Comparison of ENCODE assay signal across 1 cellular context in the genomic region with DNA sequence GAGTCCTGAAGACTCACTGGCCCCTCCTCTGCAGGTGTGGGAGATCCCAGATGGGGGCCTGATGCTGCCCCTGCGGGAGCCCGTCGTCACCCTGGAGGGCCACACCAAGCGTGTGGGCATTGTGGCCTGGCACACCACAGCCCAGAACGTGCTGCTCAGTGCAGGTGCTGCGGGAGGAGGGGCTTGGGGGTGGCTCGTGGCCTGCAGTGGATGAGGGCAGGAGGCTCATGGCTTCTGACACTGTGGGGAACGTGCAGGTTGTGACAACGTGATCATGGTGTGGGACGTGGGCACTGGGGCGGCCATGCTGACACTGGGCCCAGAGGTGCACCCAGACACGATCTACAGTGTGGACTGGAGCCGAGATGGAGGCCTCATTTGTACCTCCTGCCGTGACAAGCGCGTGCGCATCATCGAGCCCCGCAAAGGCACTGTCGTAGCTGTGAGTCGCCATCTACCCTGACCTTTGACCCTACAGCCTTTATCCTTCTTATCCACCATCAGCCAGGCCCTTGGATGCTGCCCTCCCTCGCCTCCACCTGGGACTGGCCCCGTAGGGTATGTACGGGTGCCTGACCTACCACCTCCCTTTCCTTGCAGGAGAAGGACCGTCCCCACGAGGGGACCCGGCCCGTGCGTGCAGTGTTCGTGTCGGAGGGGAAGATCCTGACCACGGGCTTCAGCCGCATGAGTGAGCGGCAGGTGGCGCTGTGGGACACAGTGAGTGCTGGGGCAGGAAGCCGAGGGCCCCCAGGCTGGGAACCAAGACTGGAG.
TF ChIP-seq lines count a peak whose summit lies in the region.

No MANE protein-coding gene starts in this region.

TF ChIP-seq in HepG2, 621 proteins besides CTCF, POLR2A, EP300 and RAD21 (continued from another document and continues in another):
- TF ChIP-seq, protein P1, sequence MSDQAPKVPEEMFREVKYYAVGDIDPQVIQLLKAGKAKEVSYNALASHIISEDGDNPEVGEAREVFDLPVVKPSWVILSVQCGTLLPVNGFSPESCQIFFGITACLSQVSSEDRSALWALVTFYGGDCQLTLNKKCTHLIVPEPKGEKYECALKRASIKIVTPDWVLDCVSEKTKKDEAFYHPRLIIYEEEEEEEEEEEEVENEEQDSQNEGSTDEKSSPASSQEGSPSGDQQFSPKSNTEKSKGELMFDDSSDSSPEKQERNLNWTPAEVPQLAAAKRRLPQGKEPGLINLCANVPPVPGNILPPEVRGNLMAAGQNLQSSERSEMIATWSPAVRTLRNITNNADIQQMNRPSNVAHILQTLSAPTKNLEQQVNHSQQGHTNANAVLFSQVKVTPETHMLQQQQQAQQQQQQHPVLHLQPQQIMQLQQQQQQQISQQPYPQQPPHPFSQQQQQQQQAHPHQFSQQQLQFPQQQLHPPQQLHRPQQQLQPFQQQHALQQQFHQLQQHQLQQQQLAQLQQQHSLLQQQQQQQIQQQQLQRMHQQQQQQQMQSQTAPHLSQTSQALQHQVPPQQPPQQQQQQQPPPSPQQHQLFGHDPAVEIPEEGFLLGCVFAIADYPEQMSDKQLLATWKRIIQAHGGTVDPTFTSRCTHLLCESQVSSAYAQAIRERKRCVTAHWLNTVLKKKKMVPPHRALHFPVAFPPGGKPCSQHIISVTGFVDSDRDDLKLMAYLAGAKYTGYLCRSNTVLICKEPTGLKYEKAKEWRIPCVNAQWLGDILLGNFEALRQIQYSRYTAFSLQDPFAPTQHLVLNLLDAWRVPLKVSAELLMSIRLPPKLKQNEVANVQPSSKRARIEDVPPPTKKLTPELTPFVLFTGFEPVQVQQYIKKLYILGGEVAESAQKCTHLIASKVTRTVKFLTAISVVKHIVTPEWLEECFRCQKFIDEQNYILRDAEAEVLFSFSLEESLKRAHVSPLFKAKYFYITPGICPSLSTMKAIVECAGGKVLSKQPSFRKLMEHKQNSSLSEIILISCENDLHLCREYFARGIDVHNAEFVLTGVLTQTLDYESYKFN (CRISPR knock-in tag; conservative IDR thresholded peaks at IDR 0.05) = no peak
- no peak for TF ChIP-seq TOPORS (CRISPR knock-in tag; IDR thresholded peaks at IDR 0.05)
- TF ChIP-seq ZNF556 (CRISPR knock-in tag; IDR thresholded peaks at IDR 0.05; ENCODE audit: borderline replicate concordance) = 0 out of 2 replicates have a peak, but pooled peaks have one; percentile 61
- TF ChIP-seq JUND (CRISPR knock-in tag; IDR thresholded peaks at IDR 0.05) = peak; percentile 38; the same call in 1 of the 2 replicates
- TF ChIP-seq THAP11 (CRISPR knock-in tag; IDR thresholded peaks at IDR 0.05) = no peak
- TF ChIP-seq, protein P2, sequence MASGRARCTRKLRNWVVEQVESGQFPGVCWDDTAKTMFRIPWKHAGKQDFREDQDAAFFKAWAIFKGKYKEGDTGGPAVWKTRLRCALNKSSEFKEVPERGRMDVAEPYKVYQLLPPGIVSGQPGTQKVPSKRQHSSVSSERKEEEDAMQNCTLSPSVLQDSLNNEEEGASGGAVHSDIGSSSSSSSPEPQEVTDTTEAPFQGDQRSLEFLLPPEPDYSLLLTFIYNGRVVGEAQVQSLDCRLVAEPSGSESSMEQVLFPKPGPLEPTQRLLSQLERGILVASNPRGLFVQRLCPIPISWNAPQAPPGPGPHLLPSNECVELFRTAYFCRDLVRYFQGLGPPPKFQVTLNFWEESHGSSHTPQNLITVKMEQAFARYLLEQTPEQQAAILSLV (CRISPR knock-in tag; IDR thresholded peaks at IDR 0.05; ENCODE audit: borderline replicate concordance) = peak; percentile 40; the same call in 1 of the 2 replicates
- peak; percentile 89 for TF ChIP-seq NR2F6 (IDR thresholded peaks at IDR 0.05)
- peak; percentile 91; the same call in 1 of the 2 replicates for TF ChIP-seq NR2F6 (CRISPR knock-in tag; IDR thresholded peaks at IDR 0.05)
- 0 out of 2 replicates have a peak, but pooled peaks have one; percentile 61 for TF ChIP-seq ZC3H13 (CRISPR knock-in tag; IDR thresholded peaks at IDR 0.05)
- TF ChIP-seq, protein P3, sequence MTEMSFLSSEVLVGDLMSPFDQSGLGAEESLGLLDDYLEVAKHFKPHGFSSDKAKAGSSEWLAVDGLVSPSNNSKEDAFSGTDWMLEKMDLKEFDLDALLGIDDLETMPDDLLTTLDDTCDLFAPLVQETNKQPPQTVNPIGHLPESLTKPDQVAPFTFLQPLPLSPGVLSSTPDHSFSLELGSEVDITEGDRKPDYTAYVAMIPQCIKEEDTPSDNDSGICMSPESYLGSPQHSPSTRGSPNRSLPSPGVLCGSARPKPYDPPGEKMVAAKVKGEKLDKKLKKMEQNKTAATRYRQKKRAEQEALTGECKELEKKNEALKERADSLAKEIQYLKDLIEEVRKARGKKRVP (CRISPR knock-in tag; IDR thresholded peaks at IDR 0.05) = no peak
- TF ChIP-seq, protein P4, sequence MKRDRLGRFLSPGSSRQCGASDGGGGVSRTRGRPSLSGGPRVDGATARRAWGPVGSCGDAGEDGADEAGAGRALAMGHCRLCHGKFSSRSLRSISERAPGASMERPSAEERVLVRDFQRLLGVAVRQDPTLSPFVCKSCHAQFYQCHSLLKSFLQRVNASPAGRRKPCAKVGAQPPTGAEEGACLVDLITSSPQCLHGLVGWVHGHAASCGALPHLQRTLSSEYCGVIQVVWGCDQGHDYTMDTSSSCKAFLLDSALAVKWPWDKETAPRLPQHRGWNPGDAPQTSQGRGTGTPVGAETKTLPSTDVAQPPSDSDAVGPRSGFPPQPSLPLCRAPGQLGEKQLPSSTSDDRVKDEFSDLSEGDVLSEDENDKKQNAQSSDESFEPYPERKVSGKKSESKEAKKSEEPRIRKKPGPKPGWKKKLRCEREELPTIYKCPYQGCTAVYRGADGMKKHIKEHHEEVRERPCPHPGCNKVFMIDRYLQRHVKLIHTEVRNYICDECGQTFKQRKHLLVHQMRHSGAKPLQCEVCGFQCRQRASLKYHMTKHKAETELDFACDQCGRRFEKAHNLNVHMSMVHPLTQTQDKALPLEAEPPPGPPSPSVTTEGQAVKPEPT (CRISPR knock-in tag; IDR thresholded peaks at IDR 0.05; ENCODE audit: low read depth) = 0 out of 2 replicates have a peak, but pooled peaks have one; percentile 66
- TF ChIP-seq, protein P5, sequence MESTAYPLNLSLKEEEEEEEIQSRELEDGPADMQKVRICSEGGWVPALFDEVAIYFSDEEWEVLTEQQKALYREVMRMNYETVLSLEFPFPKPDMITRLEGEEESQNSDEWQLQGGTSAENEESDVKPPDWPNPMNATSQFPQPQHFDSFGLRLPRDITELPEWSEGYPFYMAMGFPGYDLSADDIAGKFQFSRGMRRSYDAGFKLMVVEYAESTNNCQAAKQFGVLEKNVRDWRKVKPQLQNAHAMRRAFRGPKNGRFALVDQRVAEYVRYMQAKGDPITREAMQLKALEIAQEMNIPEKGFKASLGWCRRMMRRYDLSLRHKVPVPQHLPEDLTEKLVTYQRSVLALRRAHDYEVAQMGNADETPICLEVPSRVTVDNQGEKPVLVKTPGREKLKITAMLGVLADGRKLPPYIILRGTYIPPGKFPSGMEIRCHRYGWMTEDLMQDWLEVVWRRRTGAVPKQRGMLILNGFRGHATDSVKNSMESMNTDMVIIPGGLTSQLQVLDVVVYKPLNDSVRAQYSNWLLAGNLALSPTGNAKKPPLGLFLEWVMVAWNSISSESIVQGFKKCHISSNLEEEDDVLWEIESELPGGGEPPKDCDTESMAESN (CRISPR knock-in tag; conservative IDR thresholded peaks at IDR 0.05) = no peak
- 0 out of 2 replicates have a peak, but pooled peaks have one; percentile 32 for TF ChIP-seq IRF2 (CRISPR knock-in tag; IDR thresholded peaks at IDR 0.05)
- peak; percentile 34; the same call in 1 of the 2 replicates for TF ChIP-seq GABPB1 (CRISPR knock-in tag; IDR thresholded peaks at IDR 0.05)
- peak; percentile 25; the same call in 1 of the 2 replicates for TF ChIP-seq ZBTB7A (CRISPR knock-in tag; IDR thresholded peaks at IDR 0.05)
- no peak for TF ChIP-seq ZNF674 (CRISPR knock-in tag; IDR thresholded peaks at IDR 0.05; ENCODE audit: low read depth)
- 0 out of 2 replicates have a peak, but pooled peaks have one; percentile 41 for TF ChIP-seq ZNF570 (CRISPR knock-in tag; IDR thresholded peaks at IDR 0.05; ENCODE audit: borderline replicate concordance)
- no peak for TF ChIP-seq MEIS1 (CRISPR knock-in tag; IDR thresholded peaks at IDR 0.05; ENCODE audit: borderline replicate concordance)
- no peak for TF ChIP-seq DNMT3B (CRISPR knock-in tag; conservative IDR thresholded peaks at IDR 0.05)
- TF ChIP-seq, protein P6, sequence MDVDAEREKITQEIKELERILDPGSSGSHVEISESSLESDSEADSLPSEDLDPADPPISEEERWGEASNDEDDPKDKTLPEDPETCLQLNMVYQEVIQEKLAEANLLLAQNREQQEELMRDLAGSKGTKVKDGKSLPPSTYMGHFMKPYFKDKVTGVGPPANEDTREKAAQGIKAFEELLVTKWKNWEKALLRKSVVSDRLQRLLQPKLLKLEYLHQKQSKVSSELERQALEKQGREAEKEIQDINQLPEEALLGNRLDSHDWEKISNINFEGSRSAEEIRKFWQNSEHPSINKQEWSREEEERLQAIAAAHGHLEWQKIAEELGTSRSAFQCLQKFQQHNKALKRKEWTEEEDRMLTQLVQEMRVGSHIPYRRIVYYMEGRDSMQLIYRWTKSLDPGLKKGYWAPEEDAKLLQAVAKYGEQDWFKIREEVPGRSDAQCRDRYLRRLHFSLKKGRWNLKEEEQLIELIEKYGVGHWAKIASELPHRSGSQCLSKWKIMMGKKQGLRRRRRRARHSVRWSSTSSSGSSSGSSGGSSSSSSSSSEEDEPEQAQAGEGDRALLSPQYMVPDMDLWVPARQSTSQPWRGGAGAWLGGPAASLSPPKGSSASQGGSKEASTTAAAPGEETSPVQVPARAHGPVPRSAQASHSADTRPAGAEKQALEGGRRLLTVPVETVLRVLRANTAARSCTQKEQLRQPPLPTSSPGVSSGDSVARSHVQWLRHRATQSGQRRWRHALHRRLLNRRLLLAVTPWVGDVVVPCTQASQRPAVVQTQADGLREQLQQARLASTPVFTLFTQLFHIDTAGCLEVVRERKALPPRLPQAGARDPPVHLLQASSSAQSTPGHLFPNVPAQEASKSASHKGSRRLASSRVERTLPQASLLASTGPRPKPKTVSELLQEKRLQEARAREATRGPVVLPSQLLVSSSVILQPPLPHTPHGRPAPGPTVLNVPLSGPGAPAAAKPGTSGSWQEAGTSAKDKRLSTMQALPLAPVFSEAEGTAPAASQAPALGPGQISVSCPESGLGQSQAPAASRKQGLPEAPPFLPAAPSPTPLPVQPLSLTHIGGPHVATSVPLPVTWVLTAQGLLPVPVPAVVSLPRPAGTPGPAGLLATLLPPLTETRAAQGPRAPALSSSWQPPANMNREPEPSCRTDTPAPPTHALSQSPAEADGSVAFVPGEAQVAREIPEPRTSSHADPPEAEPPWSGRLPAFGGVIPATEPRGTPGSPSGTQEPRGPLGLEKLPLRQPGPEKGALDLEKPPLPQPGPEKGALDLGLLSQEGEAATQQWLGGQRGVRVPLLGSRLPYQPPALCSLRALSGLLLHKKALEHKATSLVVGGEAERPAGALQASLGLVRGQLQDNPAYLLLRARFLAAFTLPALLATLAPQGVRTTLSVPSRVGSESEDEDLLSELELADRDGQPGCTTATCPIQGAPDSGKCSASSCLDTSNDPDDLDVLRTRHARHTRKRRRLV (CRISPR knock-in tag; IDR thresholded peaks at IDR 0.05) = no peak
- TF ChIP-seq CAMTA2 (CRISPR knock-in tag; IDR thresholded peaks at IDR 0.05; ENCODE audit: borderline replicate concordance) = no peak
- TF ChIP-seq, protein P7, sequence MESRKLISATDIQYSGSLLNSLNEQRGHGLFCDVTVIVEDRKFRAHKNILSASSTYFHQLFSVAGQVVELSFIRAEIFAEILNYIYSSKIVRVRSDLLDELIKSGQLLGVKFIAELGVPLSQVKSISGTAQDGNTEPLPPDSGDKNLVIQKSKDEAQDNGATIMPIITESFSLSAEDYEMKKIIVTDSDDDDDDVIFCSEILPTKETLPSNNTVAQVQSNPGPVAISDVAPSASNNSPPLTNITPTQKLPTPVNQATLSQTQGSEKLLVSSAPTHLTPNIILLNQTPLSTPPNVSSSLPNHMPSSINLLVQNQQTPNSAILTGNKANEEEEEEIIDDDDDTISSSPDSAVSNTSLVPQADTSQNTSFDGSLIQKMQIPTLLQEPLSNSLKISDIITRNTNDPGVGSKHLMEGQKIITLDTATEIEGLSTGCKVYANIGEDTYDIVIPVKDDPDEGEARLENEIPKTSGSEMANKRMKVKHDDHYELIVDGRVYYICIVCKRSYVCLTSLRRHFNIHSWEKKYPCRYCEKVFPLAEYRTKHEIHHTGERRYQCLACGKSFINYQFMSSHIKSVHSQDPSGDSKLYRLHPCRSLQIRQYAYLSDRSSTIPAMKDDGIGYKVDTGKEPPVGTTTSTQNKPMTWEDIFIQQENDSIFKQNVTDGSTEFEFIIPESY (CRISPR knock-in tag; IDR thresholded peaks at IDR 0.05) = peak; percentile 90
- TF ChIP-seq, protein P8, sequence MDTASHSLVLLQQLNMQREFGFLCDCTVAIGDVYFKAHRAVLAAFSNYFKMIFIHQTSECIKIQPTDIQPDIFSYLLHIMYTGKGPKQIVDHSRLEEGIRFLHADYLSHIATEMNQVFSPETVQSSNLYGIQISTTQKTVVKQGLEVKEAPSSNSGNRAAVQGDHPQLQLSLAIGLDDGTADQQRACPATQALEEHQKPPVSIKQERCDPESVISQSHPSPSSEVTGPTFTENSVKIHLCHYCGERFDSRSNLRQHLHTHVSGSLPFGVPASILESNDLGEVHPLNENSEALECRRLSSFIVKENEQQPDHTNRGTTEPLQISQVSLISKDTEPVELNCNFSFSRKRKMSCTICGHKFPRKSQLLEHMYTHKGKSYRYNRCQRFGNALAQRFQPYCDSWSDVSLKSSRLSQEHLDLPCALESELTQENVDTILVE (CRISPR knock-in tag; IDR thresholded peaks at IDR 0.05) = no peak
- no peak for TF ChIP-seq PHF8 (CRISPR knock-in tag; IDR thresholded peaks at IDR 0.05)
- TF ChIP-seq, protein P9, sequence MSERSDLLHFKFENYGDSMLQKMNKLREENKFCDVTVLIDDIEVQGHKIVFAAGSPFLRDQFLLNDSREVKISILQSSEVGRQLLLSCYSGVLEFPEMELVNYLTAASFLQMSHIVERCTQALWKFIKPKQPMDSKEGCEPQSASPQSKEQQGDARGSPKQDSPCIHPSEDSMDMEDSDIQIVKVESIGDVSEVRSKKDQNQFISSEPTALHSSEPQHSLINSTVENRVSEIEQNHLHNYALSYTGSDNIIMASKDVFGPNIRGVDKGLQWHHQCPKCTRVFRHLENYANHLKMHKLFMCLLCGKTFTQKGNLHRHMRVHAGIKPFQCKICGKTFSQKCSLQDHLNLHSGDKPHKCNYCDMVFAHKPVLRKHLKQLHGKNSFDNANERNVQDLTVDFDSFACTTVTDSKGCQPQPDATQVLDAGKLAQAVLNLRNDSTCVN (CRISPR knock-in tag; IDR thresholded peaks at IDR 0.05; ENCODE audit: borderline replicate concordance) = no peak
- TF ChIP-seq ZNF652 (CRISPR knock-in tag; IDR thresholded peaks at IDR 0.05; ENCODE audit: borderline replicate concordance, low read depth) = no peak
- no peak for TF ChIP-seq ZNF598 (CRISPR knock-in tag; IDR thresholded peaks at IDR 0.05; ENCODE audit: borderline replicate concordance)
- TF ChIP-seq STAG1 (CRISPR knock-in tag; IDR thresholded peaks at IDR 0.05) = peak; percentile 73
